Comparison of ENCODE assay signal across 16 cellular contexts in genomic region chr7:47466832-47467231, GRCh38.
"Had no signal": no experiment of that assay in that cellular context is flagged by ENCODE, and none has a peak within 500 bp of the region (broad histone marks: within the 10 kb centered on the region; RNA-seq: fewer than 3 reads in every experiment).

No MANE protein-coding gene starts in this region.

- H3K27me3 Mint-ChIP-seq: activated CD4-positive, alpha-beta T cell treated with anti-CD3 and anti-CD28 coated beads, Interleukin-2, amount 10 ng/mL, durations not matched to agents 7 days and 5 days; activated naive CD8-positive, alpha-beta T cell; stimulated activated memory B cell treated with anti-CD40 and anti-IgM and Interleukin-4, amounts not matched to agents 10 μg/mL and 1 μg/mL and 100 μg/mL, for 72 hours had no signal

- H3K4me3 ChIP-seq: left lung, ovary, SJSA1, tibial artery had no signal

- H3K27me3 ChIP-seq: left lung, ovary, SJSA1, tibial artery had no signal

- H3K4me1 ChIP-seq: SJSA1 had no signal

- H3K27ac ChIP-seq: ovary, SJSA1, tibial artery had no signal

- H3K9me3 Mint-ChIP-seq: activated CD4-positive, alpha-beta T cell treated with anti-CD3 and anti-CD28 coated beads, Interleukin-2, amount 10 ng/mL, durations not matched to agents 7 days and 5 days; stimulated activated memory B cell treated with anti-CD40 and anti-IgM and Interleukin-4, amounts not matched to agents 10 μg/mL and 1 μg/mL and 100 μg/mL, for 72 hours had no signal

- H3K36me3 Mint-ChIP-seq: activated naive CD8-positive, alpha-beta T cell had no signal

- H3K4me1 Mint-ChIP-seq: activated CD4-positive, alpha-beta T cell treated with anti-CD3 and anti-CD28 coated beads, Interleukin-2, amount 10 ng/mL, durations not matched to agents 7 days and 5 days; stimulated activated memory B cell treated with anti-CD40 and anti-IgM and Interleukin-4, amounts not matched to agents 10 μg/mL and 1 μg/mL and 100 μg/mL, for 72 hours had no signal

- ATAC-seq: stimulated activated memory B cell treated with anti-CD40 and anti-IgM and Interleukin-4, amounts not matched to agents 10 μg/mL and 1 μg/mL and 100 μg/mL, for 72 hours had no signal

- H3K4me3 Mint-ChIP-seq: activated CD4-positive, alpha-beta T cell treated with anti-CD3 and anti-CD28 coated beads, Interleukin-2, amount 10 ng/mL, durations not matched to agents 7 days and 5 days; activated naive CD8-positive, alpha-beta T cell; stimulated activated memory B cell treated with anti-CD40 and anti-IgM and Interleukin-4, amounts not matched to agents 10 μg/mL and 1 μg/mL and 100 μg/mL, for 72 hours had no signal

- H3K36me3 ChIP-seq: left lung, ovary, tibial artery had no signal

- DNase-seq: activated CD4-positive, alpha-beta T cell treated with anti-CD3 and anti-CD28 coated beads, Interleukin-2, amount 10 ng/mL, durations not matched to agents 7 days and 5 days; activated CD8-positive, alpha-beta memory T cell treated with anti-CD3 and anti-CD28 coated beads, Interleukin-2, amount 50 U/mL, for 48 hours; activated gamma-delta T cell treated with Interleukin-2 at 50 U/mL for 16 hours; effector memory CD4-positive, alpha-beta T cell; foreskin melanocyte; islet precursor cell; mesendoderm; ovary; stimulated activated CD4-positive, alpha-beta T cell treated with anti-CD3 and anti-CD28 coated beads, Interleukin-2, amount 100 ng/mL, for 48 hours; SW 1271 had no signal

- H3K9me3 ChIP-seq: left lung, ovary, SJSA1, tibial artery had no signal

- H3K27ac Mint-ChIP-seq: activated CD4-positive, alpha-beta T cell treated with anti-CD3 and anti-CD28 coated beads, Interleukin-2, amount 10 ng/mL, durations not matched to agents 7 days and 5 days; activated naive CD8-positive, alpha-beta T cell; stimulated activated memory B cell treated with anti-CD40 and anti-IgM and Interleukin-4, amounts not matched to agents 10 μg/mL and 1 μg/mL and 100 μg/mL, for 72 hours had no signal

- FAIRE-seq: TTC549 had no signal
